8 cellular contexts compared by ENCODE assay signal in genomic region chr5:108747111-108748009, GRCh38. TPM values are rescaled to one million over a fixed set of nuclear protein-coding genes. Genes with fewer than 3 reads are reported as not detected.
DNase-seq lines count a peak whose midpoint lies in the region; ATAC-seq and TF ChIP-seq lines count a peak whose summit lies in the region.

TSS of gene FER (plus strand) at chr5:108747897. CDS start at chr5:108798183, 50,286 bp downstream.

- POLR2A ChIA-PET in Panc1 (lab: Charles Lee): interaction anchor here (2.5 kb wide), 1 partner anchor 19 kb away, joined by 6 read pairs; no protein-coding TSS in a partner anchor

- no peaks in the 10 kb centered on the region; the same call in 1 of the 2 replicates for H3K36me3 ChIP-seq in Panc1 (ENCODE audit: control insufficient read depth, insufficient read depth, low read length)

- no peaks in the 10 kb centered on the region for H3K27me3 ChIP-seq in Panc1 (ENCODE audit: control insufficient read depth, insufficient read depth, low read length)

- ATAC-seq in HG02938 (IDR thresholded peaks at IDR 0.05; ENCODE audit: unreplicated experiment) (peak; percentile 32), Panc1 (no peak), Right ventricle myocardium superior (ENCODE audit: poor library complexity) (peak; percentile 44)
- peak; percentile 48 to 50 for ATAC-seq in activated naive CD4-positive, alpha-beta T cell treated with anti-CD3 and anti-CD28 coated beads, Interleukin-2, amount 50 U/mL, for 72 hours

- DNase-seq in DMS 273 (lab: John Stamatoyannopoulos, UW; ENCODE audit: unreplicated experiment) (peak; percentile 40), DMS 273 treated with DMSO at 0.1 percent for 48 hours (lab: John Stamatoyannopoulos, UW) (no peak), Panc1 (ENCODE audit: low read depth, low spot score) (no peak), Right ventricle myocardium superior (no peak), posterior vena cava (ENCODE audit: low spot score) (no peak), NCI-H1048 (lab: John Stamatoyannopoulos, UW) (no peak)
- peak in 1 of 2 donors; percentile 36 for DNase-seq in activated naive CD4-positive, alpha-beta T cell treated with anti-CD3 and anti-CD28 coated beads, Interleukin-2, amount 50 U/mL, for 72 hours (ENCODE audit: low spot score in 2 of 2)

- CTCF ChIA-PET in Panc1 (lab: Charles Lee): interaction anchor here (0.7 kb wide), 1 partner anchor 20 kb away, joined by 9 read pairs; no protein-coding TSS in a partner anchor

- H3K4me1 ChIP-seq in Panc1 (ENCODE audit: control insufficient read depth, insufficient read depth, low read length): peaks cover 13% of the 10 kb centered on the region

- intact Hi-C loops in Panc1 (cut with micrococcal nuclease; ENCODE audit: unreplicated experiment): loop anchor here (1.0 kb wide), 1 partner anchor 31 kb away; no protein-coding TSS in a partner anchor
- intact Hi-C loops in Right ventricle myocardium superior (cut with DNase I): no loop called here
- intact Hi-C loops in posterior vena cava (cut with DNase I): loop anchor here (5.0 to 10.0 kb wide), 2 partner anchors 600 to 677 kb away; no protein-coding TSS in a partner anchor

- no peak for TF ChIP-seq CTCF in Panc1 (IDR thresholded peaks at IDR 0.05)

- H3K9me3 Mint-ChIP-seq in activated naive CD4-positive, alpha-beta T cell treated with anti-CD3 and anti-CD28 coated beads, Interleukin-2, amount 50 U/mL, for 72 hours: no peaks in the 10 kb centered on the region

- TSS peak; percentile 92 for BruUV-seq in Panc1 (replicated peaks; lab: Mats Ljungman, UMichigan)

- peak within 1 kb of the TSS; percentile 97 to 98 for H3K27ac Mint-ChIP-seq in activated naive CD4-positive, alpha-beta T cell treated with anti-CD3 and anti-CD28 coated beads, Interleukin-2, amount 50 U/mL, for 72 hours

- no peaks in the 10 kb centered on the region for H3K9me3 ChIP-seq in Panc1 (ENCODE audit: control insufficient read depth, insufficient read depth, low read depth, low read length)

- H3K36me3 Mint-ChIP-seq in activated naive CD4-positive, alpha-beta T cell treated with anti-CD3 and anti-CD28 coated beads, Interleukin-2, amount 50 U/mL, for 72 hours: no peaks in the 10 kb centered on the region

- H3K27ac ChIP-seq in Panc1 (ENCODE audit: low read length): peak within 1 kb of the TSS; percentile 99

- peak within 1 kb of the TSS; percentile 93 to 97 for H3K4me3 ChIP-seq in Panc1 (ENCODE audit: low read depth in 2 of 2, low read length in 2 of 2)

- in situ Hi-C loops in Panc1 (cut with HindIII; ENCODE audit: low pct_unique_long_range_greater_than_20kb, low sequenced_read_pairs): no loop called here

RNA-seq across cellular contexts. Expression of gene FER, which starts in this region (rescaled TPM):
- total RNA-seq in Panc1 (2021; ENCODE audit: unreplicated experiment): 22.1 TPM
- polyA plus RNA-seq in Panc1 (2012; ENCODE audit: insufficient read length): 3.7 TPM
- 1 to 10 TPM; 7.8 to 9.8 TPM for total RNA-seq in activated naive CD4-positive, alpha-beta T cell treated with anti-CD3 and anti-CD28 coated beads, Interleukin-2, amount 50 U/mL, for 72 hours
- 12.8 TPM for total RNA-seq in Right ventricle myocardium superior
- 10 to 100 TPM; 52.6 to 62.2 TPM for total RNA-seq in posterior vena cava
